In genomic region chr16:79770244-79771064, GRCh38 we compare ENCODE assay signal across 8 cellular contexts.
DNase-seq lines count a peak whose midpoint lies in the region; ATAC-seq lines count a peak whose summit lies in the region.

No MANE protein-coding gene starts in this region.

- H3K36me3 Mint-ChIP-seq in activated T-cell treated with anti-CD3 and anti-CD28 coated beads, Interleukin-2, amount 50 U/mL, for 4 hours (ENCODE audit: insufficient read depth) = no peaks in the 10 kb centered on the region

- peak overlapping the region; percentile 82 for H3K4me3 Mint-ChIP-seq in activated T-cell treated with anti-CD3 and anti-CD28 coated beads, Interleukin-2, amount 50 U/mL, for 4 hours

- H3K4me1 Mint-ChIP-seq in activated T-cell treated with anti-CD3 and anti-CD28 coated beads, Interleukin-2, amount 50 U/mL, for 4 hours (ENCODE audit: low read depth) = peaks cover 13% of the 10 kb centered on the region

- peak overlapping the region; percentile 68 to 82 (median 80) for H3K9ac ChIP-seq in BLaER1 treated with 17β-estradiol and CSF1 and Interleukin-3, amounts not matched to agents 10 nM and 100 nM
- H3K9ac ChIP-seq in mucosa of rectum (ENCODE audit: low read depth in 1 of 2, low read length in 2 of 2) = peak overlapping the region; percentile 80 to 90

- H4K20me1 ChIP-seq in BLaER1 treated with 17β-estradiol and CSF1 and Interleukin-3, amounts not matched to agents 10 nM and 100 nM = no peaks in the 10 kb centered on the region

- H3K9me3 Mint-ChIP-seq in activated T-cell treated with anti-CD3 and anti-CD28 coated beads, Interleukin-2, amount 50 U/mL, for 4 hours = no peaks in the 10 kb centered on the region

- H3K27me3 ChIP-seq in BLaER1 treated with 17β-estradiol and CSF1 and Interleukin-3, amounts not matched to agents 10 nM and 100 nM = no peaks in the 10 kb centered on the region
- no peaks in the 10 kb centered on the region for H3K27me3 ChIP-seq in mucosa of rectum (ENCODE audit: control insufficient read depth in 2 of 2, insufficient read depth in 2 of 2, low read length in 2 of 2)

- peak overlapping the region; percentile 58 to 76 (median 66) for H3K4me3 ChIP-seq in BLaER1 treated with 17β-estradiol and CSF1 and Interleukin-3, amounts not matched to agents 10 nM and 100 nM
- H3K4me3 ChIP-seq in mucosa of rectum (ENCODE audit: low read length in 2 of 2) = peak overlapping the region; percentile 87 to 88

- H3K36me3 ChIP-seq in BLaER1 treated with 17β-estradiol and CSF1 and Interleukin-3, amounts not matched to agents 10 nM and 100 nM = no peaks in the 10 kb centered on the region
- no peaks in the 10 kb centered on the region for H3K36me3 ChIP-seq in mucosa of rectum (ENCODE audit: control insufficient read depth in 2 of 2, insufficient read depth in 2 of 2, low read length in 2 of 2)

- peak; percentile 77 for DNase-seq in NOMO-1 treated with DMSO at 0.1 percent for 48 hours (lab: John Stamatoyannopoulos, UW; ENCODE audit: unreplicated experiment)
- DNase-seq in activated T-cell treated with anti-CD3 and anti-CD28 coated beads, Interleukin-2, amount 50 U/mL, for 4 hours = peak; percentile 42
- DNase-seq in stimulated activated CD8-positive, alpha-beta memory T cell treated with anti-CD3 and anti-CD28 coated beads, Interleukin-2, amount 100 ng/mL, for 48 hours (ENCODE audit: low read depth in 2 of 2) = peak; percentile 49 to 51

- H3K4me2 ChIP-seq in BLaER1 treated with 17β-estradiol and CSF1 and Interleukin-3, amounts not matched to agents 10 nM and 100 nM = peak overlapping the region; percentile 64 to 83 (median 79)

- H3K4me1 ChIP-seq in BLaER1 treated with 17β-estradiol and CSF1 and Interleukin-3, amounts not matched to agents 10 nM and 100 nM = peaks cover 22 to 32% (median 26%) of the 10 kb centered on the region in 10 experiments
- peaks cover 39 to 47% of the 10 kb centered on the region in 2 donors for H3K4me1 ChIP-seq in mucosa of rectum (ENCODE audit: control insufficient read depth in 2 of 2, insufficient read depth in 2 of 2, low read length in 2 of 2)

- peak overlapping the region; percentile 31 to 80 (median 70); a peak in 20 of 22 replicates for H3K27ac ChIP-seq in BLaER1 treated with 17β-estradiol and CSF1 and Interleukin-3, amounts not matched to agents 10 nM and 100 nM
- H3K27ac ChIP-seq in mucosa of rectum (ENCODE audit: low read depth in 2 of 2, low read length in 2 of 2) = peak overlapping the region; percentile 74 to 81

- H3K9me3 ChIP-seq in BLaER1 treated with 17β-estradiol and CSF1 and Interleukin-3, amounts not matched to agents 10 nM and 100 nM (replicated peaks in 1 of 11) = no peaks in the 10 kb centered on the region
- H3K9me3 ChIP-seq in mucosa of rectum (ENCODE audit: control insufficient read depth in 2 of 2, low read length in 2 of 2) = no peaks in the 10 kb centered on the region

- peaks cover 17% of the 10 kb centered on the region for H3K27me3 Mint-ChIP-seq in activated T-cell treated with anti-CD3 and anti-CD28 coated beads, Interleukin-2, amount 50 U/mL, for 4 hours (ENCODE audit: low read depth)

- ATAC-seq in GM19438 (IDR thresholded peaks at IDR 0.05; ENCODE audit: low read depth, unreplicated experiment) (peak; percentile 99), HG03558 (IDR thresholded peaks at IDR 0.05; ENCODE audit: extremely low read depth, unreplicated experiment) (peak; percentile 67), esophagus mucosa (peak; percentile 94)
- ATAC-seq in activated T-cell treated with anti-CD3 and anti-CD28 coated beads, Interleukin-2, amount 50 U/mL, for 4 hours = peak; percentile 98 to 100

Comparison
In these comparisons a context has a peak if more than half of its experiments do, and no peak if none do; other contexts are left out.
1. Peak in every context shown above with its lines: DNase-seq, ATAC-seq, H3K4me3 ChIP-seq and H3K27ac ChIP-seq.